In the genomic region with DNA sequence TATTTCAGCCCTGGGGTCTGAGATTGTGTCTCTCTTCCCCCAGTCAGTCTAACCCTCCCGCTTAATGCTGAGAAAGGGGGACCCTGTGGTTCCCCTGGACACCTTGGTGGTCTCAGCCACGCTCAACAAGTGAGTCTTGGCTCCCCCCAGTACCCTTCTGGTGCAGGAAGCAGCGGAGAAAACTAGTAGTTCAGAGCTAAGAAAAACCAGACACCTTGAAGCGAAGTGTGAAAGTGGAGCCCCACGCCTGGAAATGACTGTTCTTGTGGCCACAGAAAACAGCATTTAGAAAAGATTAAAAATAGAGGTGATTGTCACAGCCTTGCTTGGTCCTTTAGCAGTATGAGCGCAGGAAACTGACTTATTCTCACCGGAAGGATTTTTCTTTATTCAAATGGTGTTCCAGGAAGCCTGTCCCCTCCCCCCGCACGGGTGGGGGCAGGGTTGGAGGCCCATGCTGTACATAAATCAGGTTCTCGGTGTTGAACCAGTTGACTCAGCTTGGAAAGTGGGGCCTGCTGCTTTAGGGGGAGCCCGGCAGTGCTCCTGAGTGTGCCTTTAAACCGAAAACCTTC, we compare ENCODE assay signal across 8 cellular contexts. TPM values are rescaled to one million over a fixed set of nuclear protein-coding genes. Genes with fewer than 3 reads are reported as not detected.
A peak's percentile ranks its signal among the peaks of the same experiment; 100 is the strongest.
DNase-seq lines count a peak whose midpoint lies in the region; ATAC-seq and TF ChIP-seq lines count a peak whose summit lies in the region.

No MANE protein-coding gene starts in this region.

- intact Hi-C loops in stomach (cut with DNase I; ENCODE audit: low total_unique reads), result no loop called here

- peaks cover 37% of the 10 kb centered on the region for H3K4me1 ChIP-seq in DND-41 (ENCODE audit: insufficient read depth, low read length)
- H3K4me1 ChIP-seq in Karpas-422 (ENCODE audit: low read length), result peaks cover 53% of the 10 kb centered on the region
- peaks cover 37% of the 10 kb centered on the region for H3K4me1 ChIP-seq in effector memory CD4-positive, alpha-beta T cell (ENCODE audit: control insufficient read depth, insufficient read depth, low read length, poor library complexity, severe bottlenecking)
- peaks cover 52 to 64% (median 57%) of the 10 kb centered on the region in 4 donors for H3K4me1 ChIP-seq in stomach

- H3K4me2 ChIP-seq in DND-41 (ENCODE audit: insufficient read depth, low read length) (peak overlapping the region; percentile 72), Karpas-422 (ENCODE audit: low read depth, low read length, poor library complexity, severe bottlenecking) (peak overlapping the region; percentile 98)

- no peaks in the 10 kb centered on the region for H3K9me3 ChIP-seq in DND-41 (ENCODE audit: insufficient read depth, low read length, severe bottlenecking)
- no peaks in the 10 kb centered on the region for H3K9me3 ChIP-seq in Karpas-422 (ENCODE audit: low read length)
- no peaks in the 10 kb centered on the region for H3K9me3 ChIP-seq in effector memory CD4-positive, alpha-beta T cell (ENCODE audit: control insufficient read depth, low read length)
- no peaks in the 10 kb centered on the region for H3K9me3 ChIP-seq in stomach

- H3K79me2 ChIP-seq in DND-41 (ENCODE audit: insufficient read depth, low read length) (peaks cover 71% of the 10 kb centered on the region), Karpas-422 (ENCODE audit: low read length) (peaks cover 76% of the 10 kb centered on the region)

- peak overlapping the region; percentile 99 to 100 for H3K27ac Mint-ChIP-seq in natural killer cell treated with Interleukin-12 subunit alpha and Interleukin-12 subunit beta and Interleukin-15 and Interleukin-18, amount 100 ng/mL, for 72 hours

- peaks cover 30% of the 10 kb centered on the region for H3K36me3 Mint-ChIP-seq in natural killer cell treated with Interleukin-12 subunit alpha and Interleukin-12 subunit beta and Interleukin-15 and Interleukin-18, amount 100 ng/mL, for 72 hours

- DNase-seq in DND-41 (peak; percentile 78), Karpas-422 (peak; percentile 90), stomach (peak; percentile 60)
- DNase-seq in activated CD4-positive, alpha-beta T cell treated with anti-CD3 and anti-CD28 coated beads, Interleukin-2, amount 50 U/mL, for 4 hours, result peak; percentile 85 to 88
- DNase-seq in effector memory CD4-positive, alpha-beta T cell, result peak; percentile 60 to 69 (median 68)
- DNase-seq in natural killer cell treated with Interleukin-12 subunit alpha and Interleukin-12 subunit beta and Interleukin-15 and Interleukin-18, amount 100 ng/mL, for 72 hours (ENCODE audit: low spot score), result peak; percentile 94

- no peak for TF ChIP-seq POLR2A in stomach (IDR thresholded peaks at IDR 0.05)

- 3 to 5% (median 4%) methylated on average over 12 of the region's 12 CpGs for WGBS in stomach, 5 donors

- H3K36me3 ChIP-seq in DND-41 (ENCODE audit: insufficient read depth, low read length) (peaks cover 52% of the 10 kb centered on the region), Karpas-422 (ENCODE audit: insufficient read depth, low read length) (peaks cover 25% of the 10 kb centered on the region), stomach (peaks cover 15 to 25% (median 21%) of the 10 kb centered on the region in 4 donors)
- peaks cover 24% of the 10 kb centered on the region for H3K36me3 ChIP-seq in effector memory CD4-positive, alpha-beta T cell (ENCODE audit: control insufficient read depth, insufficient read depth, low read length)

- H3K4me3 ChIP-seq in DND-41 (ENCODE audit: low read depth in 1 of 2, low read length in 2 of 2), result peak overlapping the region; percentile 74 to 92
- peak overlapping the region; percentile 96 for H3K4me3 ChIP-seq in Karpas-422 (ENCODE audit: low read length)
- H3K4me3 ChIP-seq in effector memory CD4-positive, alpha-beta T cell (ENCODE audit: insufficient read depth, low read depth, low read length, poor library complexity, severe bottlenecking), result peak overlapping the region; percentile 89
- H3K4me3 ChIP-seq in stomach, result peak overlapping the region; percentile 84 to 99 (median 98)

- H2AFZ ChIP-seq in DND-41 (ENCODE audit: low read depth, low read length), result peak overlapping the region; percentile 77; the same call in 1 of the 2 replicates
- no peak overlapping the region for H2AFZ ChIP-seq in Karpas-422 (ENCODE audit: low read length)

- TF ChIP-seq CTCF in DND-41 (IDR thresholded peaks at IDR 0.05; ENCODE audit: borderline replicate concordance, extremely low read depth, low read length, poor library complexity, severe bottlenecking), result no peak
- TF ChIP-seq CTCF in stomach (IDR thresholded peaks at IDR 0.05), result no peak

- H3K4me1 Mint-ChIP-seq in natural killer cell treated with Interleukin-12 subunit alpha and Interleukin-12 subunit beta and Interleukin-15 and Interleukin-18, amount 100 ng/mL, for 72 hours (ENCODE audit: low read depth in 2 of 2), result peaks cover 56 to 57% of the 10 kb centered on the region in 2 donors

- H3K9ac ChIP-seq in DND-41 (ENCODE audit: low read depth, low read length) (peak overlapping the region; percentile 93), Karpas-422 (ENCODE audit: low read length) (peak overlapping the region; percentile 100)

- no peak for TF ChIP-seq EP300 in stomach (IDR thresholded peaks at IDR 0.05)

- no peaks in the 10 kb centered on the region for H3K27me3 Mint-ChIP-seq in natural killer cell treated with Interleukin-12 subunit alpha and Interleukin-12 subunit beta and Interleukin-15 and Interleukin-18, amount 100 ng/mL, for 72 hours

- H3K9me3 Mint-ChIP-seq in natural killer cell treated with Interleukin-12 subunit alpha and Interleukin-12 subunit beta and Interleukin-15 and Interleukin-18, amount 100 ng/mL, for 72 hours, result no peaks in the 10 kb centered on the region

- H3K27me3 ChIP-seq in DND-41 (ENCODE audit: insufficient read depth, low read length, poor library complexity) (no peaks in the 10 kb centered on the region), Karpas-422 (ENCODE audit: low read length) (no peaks in the 10 kb centered on the region), stomach (no peaks in the 10 kb centered on the region)
- H3K27me3 ChIP-seq in effector memory CD4-positive, alpha-beta T cell (replicated peaks; ENCODE audit: control insufficient read depth, insufficient read depth, low read length, poor library complexity, severe bottlenecking), result no peaks in the 10 kb centered on the region

- H3K27ac ChIP-seq in DND-41 (ENCODE audit: low read length), result peak overlapping the region; percentile 93
- H3K27ac ChIP-seq in Karpas-422 (ENCODE audit: low read length), result peak overlapping the region; percentile 94
- peak overlapping the region; percentile 96 for H3K27ac ChIP-seq in effector memory CD4-positive, alpha-beta T cell (ENCODE audit: insufficient read depth, low read length, poor library complexity, severe bottlenecking)
- peak overlapping the region; percentile 92 to 99 (median 96) for H3K27ac ChIP-seq in stomach

- ATAC-seq in DND-41 (ENCODE audit: insufficient read depth, low read depth), result peak; percentile 41
- peak; percentile 47 for ATAC-seq in GM21447 (IDR thresholded peaks at IDR 0.05; ENCODE audit: unreplicated experiment)
- ATAC-seq in natural killer cell treated with Interleukin-12 subunit alpha and Interleukin-12 subunit beta and Interleukin-15 and Interleukin-18, amount 100 ng/mL, for 72 hours, result peak; percentile 71 to 80
- no peak for ATAC-seq in HG03469 (IDR thresholded peaks at IDR 0.05; ENCODE audit: unreplicated experiment)

- H4K20me1 ChIP-seq in DND-41 (ENCODE audit: insufficient read depth, low read length) (peaks cover 53% of the 10 kb centered on the region), Karpas-422 (ENCODE audit: insufficient read depth, low read depth, low read length) (peaks cover 44% of the 10 kb centered on the region)

- H3K4me3 Mint-ChIP-seq in natural killer cell treated with Interleukin-12 subunit alpha and Interleukin-12 subunit beta and Interleukin-15 and Interleukin-18, amount 100 ng/mL, for 72 hours, result peak overlapping the region; percentile 97

- H3K9me2 ChIP-seq in Karpas-422 (replicated peaks; ENCODE audit: insufficient read depth, low read length), result no peaks in the 10 kb centered on the region

RNA-seq across cellular contexts. Expression of gene ARPC5L, which starts 8.1 kb away (rescaled TPM):
- total RNA-seq in Karpas-422 (2014; rRNA removed; shearing (Covaris generic); ENCODE audit: low replicate concordance), result 56.8 and 124 TPM in 2 replicates
- 100 to 1,000 TPM; 215 to 218 TPM for total RNA-seq in natural killer cell treated with Interleukin-12 subunit alpha and Interleukin-12 subunit beta and Interleukin-15 and Interleukin-18, amount 100 ng/mL, for 72 hours
- total RNA-seq in stomach, result 10 to 100 TPM in 4 of 5 donors, not detected in 1; 20.4 to 71.0 (median 29.3) TPM
- 10 to 100 TPM; 43.6 to 55.3 (median 49.6) TPM for polyA plus RNA-seq in stomach

RNA-seq across cellular contexts. Expression of gene RPL35, which starts 8.3 kb away (rescaled TPM):
- total RNA-seq in Karpas-422 (2014; rRNA removed; shearing (Covaris generic); ENCODE audit: low replicate concordance), result 3,451 and 4,363 TPM in 2 replicates
- 1,000 to 10,000 TPM in 1 of 2 donors, 100 to 1,000 TPM in 1; 983 to 1,578 TPM for total RNA-seq in natural killer cell treated with Interleukin-12 subunit alpha and Interleukin-12 subunit beta and Interleukin-15 and Interleukin-18, amount 100 ng/mL, for 72 hours
- 1,000 to 10,000 TPM in 4 of 5 donors, 100 to 1,000 TPM in 1; 941 to 2,249 (median 1,140) TPM for total RNA-seq in stomach
- polyA plus RNA-seq in stomach, result 1,000 to 10,000 TPM; 5,221 to 6,131 (median 5,285) TPM

RNA-seq across cellular contexts. Expression of gene WDR38, which starts 16.8 kb away (rescaled TPM):
- not detected in 2 replicates for total RNA-seq in Karpas-422 (2014; rRNA removed; shearing (Covaris generic); ENCODE audit: low replicate concordance)
- not detected for total RNA-seq in natural killer cell treated with Interleukin-12 subunit alpha and Interleukin-12 subunit beta and Interleukin-15 and Interleukin-18, amount 100 ng/mL, for 72 hours
- total RNA-seq in stomach, result not detected
- polyA plus RNA-seq in stomach, result not detected
